17 cellular contexts compared by ENCODE assay signal in the genomic region with DNA sequence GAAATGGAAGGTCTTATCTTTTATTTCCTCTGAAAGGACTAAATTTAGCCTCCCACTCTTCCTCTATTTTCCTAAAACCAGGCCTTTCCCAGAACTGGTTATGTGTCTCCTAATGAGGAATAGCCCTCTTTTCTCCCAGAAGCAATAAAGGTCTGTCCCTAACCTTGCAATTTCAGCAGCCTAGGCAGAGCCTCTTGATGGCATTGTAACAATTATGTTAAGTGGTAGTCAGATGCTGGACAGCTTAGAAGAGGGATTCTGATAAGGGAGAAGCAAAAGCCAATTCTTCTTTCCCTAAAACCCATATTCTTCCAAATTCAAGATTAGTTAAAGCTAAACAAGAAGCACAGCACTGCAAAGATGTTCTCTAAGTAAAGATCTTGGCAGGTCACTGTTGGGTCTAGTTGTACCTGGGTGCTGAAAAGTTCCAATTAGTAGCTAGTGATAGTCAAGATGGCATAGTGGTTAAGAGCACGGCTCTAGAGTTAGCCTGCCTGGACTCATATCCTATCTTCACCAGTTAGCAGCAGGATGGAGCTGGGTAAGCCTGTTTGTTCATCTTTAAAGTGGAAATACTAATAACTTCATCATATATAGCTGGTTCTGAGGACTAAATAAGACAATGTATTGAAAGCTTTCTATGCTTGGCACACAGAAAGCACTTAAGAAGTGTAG.
"Had no signal": no experiment of that assay in that cellular context is flagged by ENCODE, and none has a peak within 500 bp of the region (broad histone marks: within the 10 kb centered on the region; RNA-seq: fewer than 3 reads in every experiment).

No MANE protein-coding gene starts in this region.

- H3K27ac ChIP-seq: breast epithelium, esophagus squamous epithelium had no signal

- H3K4me1 Mint-ChIP-seq: stimulated activated naive CD8-positive, alpha-beta T cell treated with anti-CD3 and anti-CD28 coated beads, Interleukin-15, amount 100 ng/mL, for 72 hours had no signal

- H3K27me3 ChIP-seq: adrenal gland, breast epithelium, esophagus squamous epithelium had no signal

- H3K27ac Mint-ChIP-seq: activated naive CD4-positive, alpha-beta T cell treated with anti-CD3 and anti-CD28 coated beads, Interleukin-2, amount 50 U/mL, for 72 hours; stimulated activated naive CD8-positive, alpha-beta T cell treated with anti-CD3 and anti-CD28 coated beads, Interleukin-15, amount 100 ng/mL, for 72 hours had no signal

- FAIRE-seq: astrocyte had no signal

- H3K4me3 Mint-ChIP-seq: stimulated activated naive CD8-positive, alpha-beta T cell treated with anti-CD3 and anti-CD28 coated beads, Interleukin-15, amount 100 ng/mL, for 72 hours had no signal

- ATAC-seq: left colon had no signal

- H3K36me3 ChIP-seq: adrenal gland, breast epithelium had no signal

- H3K4me3 ChIP-seq: adrenal gland, breast epithelium, esophagus squamous epithelium had no signal

- DNase-seq: activated CD4-positive, alpha-beta T cell treated with anti-CD3 and anti-CD28 coated beads, Interleukin-2, amount 50 U/mL, for 1 hour; activated CD8-positive, alpha-beta memory T cell treated with anti-CD3 and anti-CD28 coated beads for 24 hours; activated CD8-positive, alpha-beta memory T cell treated with anti-CD3 and anti-CD28 coated beads, Interleukin-2, amount 50 U/mL, for 48 hours; activated gamma-delta T cell treated with Interleukin-2 at 50 U/mL for 16 hours; adrenal gland; effector CD8-positive, alpha-beta T cell; esophagus squamous epithelium; left colon; midbrain; retina; stimulated activated CD4-positive, alpha-beta T cell treated with anti-CD3 and anti-CD28 coated beads, Interleukin-2, amount 100 ng/mL, for 24 hours; stimulated activated naive CD8-positive, alpha-beta T cell treated with anti-CD3 and anti-CD28 coated beads, Interleukin-15, amount 100 ng/mL, for 72 hours; T-helper 9 cell; trophoblast cell had no signal

- H3K4me1 ChIP-seq: breast epithelium, esophagus squamous epithelium had no signal

- H3K27me3 Mint-ChIP-seq: stimulated activated naive CD8-positive, alpha-beta T cell treated with anti-CD3 and anti-CD28 coated beads, Interleukin-15, amount 100 ng/mL, for 72 hours had no signal
